1 cellular context compared by ENCODE assay signal in the genomic region with DNA sequence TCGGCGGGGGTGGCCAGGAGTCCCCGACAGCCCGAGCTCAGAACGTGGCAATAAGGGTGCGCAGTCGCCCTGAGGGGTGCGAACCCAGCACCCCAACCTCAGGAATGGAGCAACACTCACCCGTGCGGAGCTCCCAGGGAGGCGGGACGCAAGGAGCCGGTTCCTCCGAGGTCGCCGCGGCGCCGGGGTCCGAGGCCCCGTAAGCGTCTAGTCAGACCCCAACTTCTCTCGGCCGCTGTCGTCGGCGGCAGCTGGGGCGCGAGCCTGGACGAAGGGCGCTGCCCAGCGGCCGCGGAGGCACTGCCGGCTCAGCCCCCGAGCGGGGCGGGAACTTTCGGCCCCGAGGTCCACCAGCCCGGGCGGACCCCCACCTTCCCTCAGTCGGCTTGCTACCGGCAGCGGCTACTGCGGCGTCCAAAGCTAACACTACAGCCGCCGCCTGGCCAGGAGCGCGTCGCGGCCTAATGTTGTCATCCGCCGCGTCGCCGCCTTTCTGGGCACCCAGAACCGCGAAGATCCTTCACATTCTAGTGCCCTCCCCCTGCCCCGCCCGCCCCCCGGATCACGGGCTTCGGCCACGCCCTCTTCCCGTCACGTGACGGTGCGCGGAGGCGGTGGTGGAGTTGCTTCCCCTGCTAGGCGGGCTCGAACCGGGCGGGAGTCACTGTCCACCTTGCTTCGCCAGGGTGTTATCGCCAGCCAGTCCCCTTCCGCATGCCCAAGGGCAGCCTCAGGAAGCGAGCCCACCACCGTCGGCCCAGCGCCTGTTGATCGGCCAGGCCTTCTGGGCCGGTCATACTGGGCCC.
A peak's percentile ranks its signal among the peaks of the same experiment; 100 is the strongest.
TF ChIP-seq lines count a peak whose summit lies in the region.

A gene with protein sequence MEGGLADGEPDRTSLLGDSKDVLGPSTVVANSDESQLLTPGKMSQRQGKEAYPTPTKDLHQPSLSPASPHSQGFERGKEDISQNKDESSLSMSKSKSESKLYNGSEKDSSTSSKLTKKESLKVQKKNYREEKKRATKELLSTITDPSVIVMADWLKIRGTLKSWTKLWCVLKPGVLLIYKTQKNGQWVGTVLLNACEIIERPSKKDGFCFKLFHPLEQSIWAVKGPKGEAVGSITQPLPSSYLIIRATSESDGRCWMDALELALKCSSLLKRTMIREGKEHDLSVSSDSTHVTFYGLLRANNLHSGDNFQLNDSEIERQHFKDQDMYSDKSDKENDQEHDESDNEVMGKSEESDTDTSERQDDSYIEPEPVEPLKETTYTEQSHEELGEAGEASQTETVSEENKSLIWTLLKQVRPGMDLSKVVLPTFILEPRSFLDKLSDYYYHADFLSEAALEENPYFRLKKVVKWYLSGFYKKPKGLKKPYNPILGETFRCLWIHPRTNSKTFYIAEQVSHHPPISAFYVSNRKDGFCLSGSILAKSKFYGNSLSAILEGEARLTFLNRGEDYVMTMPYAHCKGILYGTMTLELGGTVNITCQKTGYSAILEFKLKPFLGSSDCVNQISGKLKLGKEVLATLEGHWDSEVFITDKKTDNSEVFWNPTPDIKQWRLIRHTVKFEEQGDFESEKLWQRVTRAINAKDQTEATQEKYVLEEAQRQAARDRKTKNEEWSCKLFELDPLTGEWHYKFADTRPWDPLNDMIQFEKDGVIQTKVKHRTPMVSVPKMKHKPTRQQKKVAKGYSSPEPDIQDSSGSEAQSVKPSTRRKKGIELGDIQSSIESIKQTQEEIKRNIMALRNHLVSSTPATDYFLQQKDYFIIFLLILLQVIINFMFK (minus strand): TSS at position 495 of the 806 bp plus-strand sequence. CDS start 72,220 bp downstream, outside the sequence.

TF ChIP-seq in K562, 482 proteins besides CTCF, POLR2A, EP300 and RAD21 (continued from another document and continues in another):
- TF ChIP-seq TEAD1 (CRISPR knock-in tag; IDR thresholded peaks at IDR 0.05) (peak in 1 of 2 experiments; percentile 87; a peak in 2 of 4 replicates), NONO (IDR thresholded peaks at IDR 0.05; ENCODE audit: low read depth in 2 of 2, low read length in 1 of 2) (peak in 1 of 2 experiments; percentile 92; a peak in 2 of 4 replicates), ARHGAP35 (IDR thresholded peaks at IDR 0.05; ENCODE audit: partially characterized antibody) (no peak), SUPT5H (IDR thresholded peaks at IDR 0.05) (peak; percentile 96), RBBP5 (IDR thresholded peaks at IDR 0.05; ENCODE audit: borderline replicate concordance, insufficient read depth, low read length, poor library complexity, severe bottlenecking) (peak; percentile 94), BACH1 (tag; IDR thresholded peaks at IDR 0.05) (0 out of 2 replicates have a peak, but pooled peaks have one; percentile 7), PHF8 (IDR thresholded peaks at IDR 0.05; ENCODE audit: borderline replicate concordance, low read length) (peak; percentile 87; the same call in 1 of the 2 replicates), MYC (IDR thresholded peaks at IDR 0.05; ENCODE audit: low read depth, low read length) (peak; percentile 37; the same call in 1 of the 2 replicates), MYC (CRISPR knock-in tag; IDR thresholded peaks at IDR 0.05; ENCODE audit: borderline replicate concordance, low read depth) (no peak), ERF (CRISPR knock-in tag; IDR thresholded peaks at IDR 0.05) (0 out of 2 replicates have a peak, but pooled peaks have one; percentile 42), ETV1 (tag; conservative IDR thresholded peaks at IDR 0.05; ENCODE audit: low read depth) (peak; percentile 71), PCBP1 (IDR thresholded peaks at IDR 0.05; ENCODE audit: low read depth, low read length, poor library complexity, severe bottlenecking) (no peak), ZBTB7A (IDR thresholded peaks at IDR 0.05; ENCODE audit: borderline replicate concordance, control insufficient read depth, low read depth, low read length) (peak; percentile 56; the same call in 1 of the 2 replicates), NCOR1 (IDR thresholded peaks at IDR 0.05) (peak; percentile 2; the same call in 1 of the 2 replicates), FOXM1 (IDR thresholded peaks at IDR 0.05; ENCODE audit: low read depth) (no peak), FOXM1 (CRISPR knock-in tag; IDR thresholded peaks at IDR 0.05; ENCODE audit: low read depth) (0 out of 2 replicates have a peak, but pooled peaks have one; percentile 41), CBX1 (IDR thresholded peaks at IDR 0.05; ENCODE audit: low read depth) (peak; percentile 72), NCOA6 (IDR thresholded peaks at IDR 0.05) (no peak), LCOR (CRISPR knock-in tag; IDR thresholded peaks at IDR 0.05) (peak; percentile 0; the same call in 1 of the 2 replicates), JUND (IDR thresholded peaks at IDR 0.05; ENCODE audit: borderline replicate concordance, low read depth, low read length) (0 out of 2 replicates have a peak, but pooled peaks have one; percentile 1), JUND (tag; IDR thresholded peaks at IDR 0.05; ENCODE audit: borderline replicate concordance, low read depth, low read length) (peak; percentile 34; the same call in 1 of the 3 replicates), CBFA2T2 (conservative IDR thresholded peaks at IDR 0.05) (peak; percentile 79), FOSL1 (tag; conservative IDR thresholded peaks at IDR 0.05) (0 out of 2 replicates have a peak, but pooled peaks have one; percentile 36), ZNF764 (CRISPR knock-in tag; IDR thresholded peaks at IDR 0.05; ENCODE audit: low read depth) (0 out of 2 replicates have a peak, but pooled peaks have one; percentile 33), TAF1 (IDR thresholded peaks at IDR 0.05; ENCODE audit: control insufficient read depth, extremely low read depth, insufficient read depth, low read length, severe bottlenecking) (peak; percentile 84), MCM3 (IDR thresholded peaks at IDR 0.05) (no peak), YY1 (IDR thresholded peaks at IDR 0.05; ENCODE audit: borderline replicate concordance in 1 of 3, control insufficient read depth in 1 of 3, extremely low read depth in 1 of 3, insufficient read depth in 3 of 3, insufficient read length in 1 of 3, insufficient replicate concordance in 2 of 3, low read depth in 1 of 3, low read length in 2 of 3) (peak; percentile 7 to 55 (median 51))
- TF ChIP-seq, protein P1, sequence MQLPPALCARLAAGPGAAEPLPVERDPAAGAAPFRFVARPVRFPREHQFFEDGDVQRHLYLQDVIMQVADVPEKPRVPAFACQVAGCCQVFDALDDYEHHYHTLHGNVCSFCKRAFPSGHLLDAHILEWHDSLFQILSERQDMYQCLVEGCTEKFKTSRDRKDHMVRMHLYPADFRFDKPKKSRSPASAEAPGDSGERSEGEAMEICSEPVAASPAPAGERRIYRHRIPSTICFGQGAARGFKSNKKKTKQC (CRISPR knock-in tag; IDR thresholded peaks at IDR 0.05), result 0 out of 2 replicates have a peak, but pooled peaks have one; percentile 47
- TF ChIP-seq, protein P2, sequence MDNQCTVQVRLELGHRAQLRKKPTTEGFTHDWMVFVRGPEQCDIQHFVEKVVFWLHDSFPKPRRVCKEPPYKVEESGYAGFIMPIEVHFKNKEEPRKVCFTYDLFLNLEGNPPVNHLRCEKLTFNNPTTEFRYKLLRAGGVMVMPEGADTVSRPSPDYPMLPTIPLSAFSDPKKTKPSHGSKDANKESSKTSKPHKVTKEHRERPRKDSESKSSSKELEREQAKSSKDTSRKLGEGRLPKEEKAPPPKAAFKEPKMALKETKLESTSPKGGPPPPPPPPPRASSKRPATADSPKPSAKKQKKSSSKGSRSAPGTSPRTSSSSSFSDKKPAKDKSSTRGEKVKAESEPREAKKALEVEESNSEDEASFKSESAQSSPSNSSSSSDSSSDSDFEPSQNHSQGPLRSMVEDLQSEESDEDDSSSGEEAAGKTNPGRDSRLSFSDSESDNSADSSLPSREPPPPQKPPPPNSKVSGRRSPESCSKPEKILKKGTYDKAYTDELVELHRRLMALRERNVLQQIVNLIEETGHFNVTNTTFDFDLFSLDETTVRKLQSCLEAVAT (IDR thresholded peaks at IDR 0.05), result 0 out of 4 replicates have a peak, but pooled peaks of 1 of the 2 experiments have one; percentile 44
- TF ChIP-seq, protein P3, sequence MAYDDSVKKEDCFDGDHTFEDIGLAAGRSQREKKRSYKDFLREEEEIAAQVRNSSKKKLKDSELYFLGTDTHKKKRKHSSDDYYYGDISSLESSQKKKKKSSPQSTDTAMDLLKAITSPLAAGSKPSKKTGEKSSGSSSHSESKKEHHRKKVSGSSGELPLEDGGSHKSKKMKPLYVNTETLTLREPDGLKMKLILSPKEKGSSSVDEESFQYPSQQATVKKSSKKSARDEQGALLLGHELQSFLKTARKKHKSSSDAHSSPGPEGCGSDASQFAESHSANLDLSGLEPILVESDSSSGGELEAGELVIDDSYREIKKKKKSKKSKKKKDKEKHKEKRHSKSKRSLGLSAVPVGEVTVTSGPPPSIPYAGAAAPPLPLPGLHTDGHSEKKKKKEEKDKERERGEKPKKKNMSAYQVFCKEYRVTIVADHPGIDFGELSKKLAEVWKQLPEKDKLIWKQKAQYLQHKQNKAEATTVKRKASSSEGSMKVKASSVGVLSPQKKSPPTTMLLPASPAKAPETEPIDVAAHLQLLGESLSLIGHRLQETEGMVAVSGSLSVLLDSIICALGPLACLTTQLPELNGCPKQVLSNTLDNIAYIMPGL (CRISPR knock-in tag; IDR thresholded peaks at IDR 0.05), result no peak
- TF ChIP-seq, protein P4, sequence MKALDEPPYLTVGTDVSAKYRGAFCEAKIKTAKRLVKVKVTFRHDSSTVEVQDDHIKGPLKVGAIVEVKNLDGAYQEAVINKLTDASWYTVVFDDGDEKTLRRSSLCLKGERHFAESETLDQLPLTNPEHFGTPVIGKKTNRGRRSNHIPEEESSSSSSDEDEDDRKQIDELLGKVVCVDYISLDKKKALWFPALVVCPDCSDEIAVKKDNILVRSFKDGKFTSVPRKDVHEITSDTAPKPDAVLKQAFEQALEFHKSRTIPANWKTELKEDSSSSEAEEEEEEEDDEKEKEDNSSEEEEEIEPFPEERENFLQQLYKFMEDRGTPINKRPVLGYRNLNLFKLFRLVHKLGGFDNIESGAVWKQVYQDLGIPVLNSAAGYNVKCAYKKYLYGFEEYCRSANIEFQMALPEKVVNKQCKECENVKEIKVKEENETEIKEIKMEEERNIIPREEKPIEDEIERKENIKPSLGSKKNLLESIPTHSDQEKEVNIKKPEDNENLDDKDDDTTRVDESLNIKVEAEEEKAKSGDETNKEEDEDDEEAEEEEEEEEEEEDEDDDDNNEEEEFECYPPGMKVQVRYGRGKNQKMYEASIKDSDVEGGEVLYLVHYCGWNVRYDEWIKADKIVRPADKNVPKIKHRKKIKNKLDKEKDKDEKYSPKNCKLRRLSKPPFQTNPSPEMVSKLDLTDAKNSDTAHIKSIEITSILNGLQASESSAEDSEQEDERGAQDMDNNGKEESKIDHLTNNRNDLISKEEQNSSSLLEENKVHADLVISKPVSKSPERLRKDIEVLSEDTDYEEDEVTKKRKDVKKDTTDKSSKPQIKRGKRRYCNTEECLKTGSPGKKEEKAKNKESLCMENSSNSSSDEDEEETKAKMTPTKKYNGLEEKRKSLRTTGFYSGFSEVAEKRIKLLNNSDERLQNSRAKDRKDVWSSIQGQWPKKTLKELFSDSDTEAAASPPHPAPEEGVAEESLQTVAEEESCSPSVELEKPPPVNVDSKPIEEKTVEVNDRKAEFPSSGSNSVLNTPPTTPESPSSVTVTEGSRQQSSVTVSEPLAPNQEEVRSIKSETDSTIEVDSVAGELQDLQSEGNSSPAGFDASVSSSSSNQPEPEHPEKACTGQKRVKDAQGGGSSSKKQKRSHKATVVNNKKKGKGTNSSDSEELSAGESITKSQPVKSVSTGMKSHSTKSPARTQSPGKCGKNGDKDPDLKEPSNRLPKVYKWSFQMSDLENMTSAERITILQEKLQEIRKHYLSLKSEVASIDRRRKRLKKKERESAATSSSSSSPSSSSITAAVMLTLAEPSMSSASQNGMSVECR (CRISPR knock-in tag; IDR thresholded peaks at IDR 0.05), result peak; percentile 85; the same call in 1 of the 2 replicates
- TF ChIP-seq, protein P5, sequence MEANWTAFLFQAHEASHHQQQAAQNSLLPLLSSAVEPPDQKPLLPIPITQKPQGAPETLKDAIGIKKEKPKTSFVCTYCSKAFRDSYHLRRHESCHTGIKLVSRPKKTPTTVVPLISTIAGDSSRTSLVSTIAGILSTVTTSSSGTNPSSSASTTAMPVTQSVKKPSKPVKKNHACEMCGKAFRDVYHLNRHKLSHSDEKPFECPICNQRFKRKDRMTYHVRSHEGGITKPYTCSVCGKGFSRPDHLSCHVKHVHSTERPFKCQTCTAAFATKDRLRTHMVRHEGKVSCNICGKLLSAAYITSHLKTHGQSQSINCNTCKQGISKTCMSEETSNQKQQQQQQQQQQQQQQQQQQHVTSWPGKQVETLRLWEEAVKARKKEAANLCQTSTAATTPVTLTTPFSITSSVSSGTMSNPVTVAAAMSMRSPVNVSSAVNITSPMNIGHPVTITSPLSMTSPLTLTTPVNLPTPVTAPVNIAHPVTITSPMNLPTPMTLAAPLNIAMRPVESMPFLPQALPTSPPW (CRISPR knock-in tag; IDR thresholded peaks at IDR 0.05), result peak; percentile 97
- TF ChIP-seq, protein P6, sequence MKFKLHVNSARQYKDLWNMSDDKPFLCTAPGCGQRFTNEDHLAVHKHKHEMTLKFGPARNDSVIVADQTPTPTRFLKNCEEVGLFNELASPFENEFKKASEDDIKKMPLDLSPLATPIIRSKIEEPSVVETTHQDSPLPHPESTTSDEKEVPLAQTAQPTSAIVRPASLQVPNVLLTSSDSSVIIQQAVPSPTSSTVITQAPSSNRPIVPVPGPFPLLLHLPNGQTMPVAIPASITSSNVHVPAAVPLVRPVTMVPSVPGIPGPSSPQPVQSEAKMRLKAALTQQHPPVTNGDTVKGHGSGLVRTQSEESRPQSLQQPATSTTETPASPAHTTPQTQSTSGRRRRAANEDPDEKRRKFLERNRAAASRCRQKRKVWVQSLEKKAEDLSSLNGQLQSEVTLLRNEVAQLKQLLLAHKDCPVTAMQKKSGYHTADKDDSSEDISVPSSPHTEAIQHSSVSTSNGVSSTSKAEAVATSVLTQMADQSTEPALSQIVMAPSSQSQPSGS (CRISPR knock-in tag; IDR thresholded peaks at IDR 0.05), result 0 out of 2 replicates have a peak, but pooled peaks have one; percentile 55
- TF ChIP-seq, protein P7, sequence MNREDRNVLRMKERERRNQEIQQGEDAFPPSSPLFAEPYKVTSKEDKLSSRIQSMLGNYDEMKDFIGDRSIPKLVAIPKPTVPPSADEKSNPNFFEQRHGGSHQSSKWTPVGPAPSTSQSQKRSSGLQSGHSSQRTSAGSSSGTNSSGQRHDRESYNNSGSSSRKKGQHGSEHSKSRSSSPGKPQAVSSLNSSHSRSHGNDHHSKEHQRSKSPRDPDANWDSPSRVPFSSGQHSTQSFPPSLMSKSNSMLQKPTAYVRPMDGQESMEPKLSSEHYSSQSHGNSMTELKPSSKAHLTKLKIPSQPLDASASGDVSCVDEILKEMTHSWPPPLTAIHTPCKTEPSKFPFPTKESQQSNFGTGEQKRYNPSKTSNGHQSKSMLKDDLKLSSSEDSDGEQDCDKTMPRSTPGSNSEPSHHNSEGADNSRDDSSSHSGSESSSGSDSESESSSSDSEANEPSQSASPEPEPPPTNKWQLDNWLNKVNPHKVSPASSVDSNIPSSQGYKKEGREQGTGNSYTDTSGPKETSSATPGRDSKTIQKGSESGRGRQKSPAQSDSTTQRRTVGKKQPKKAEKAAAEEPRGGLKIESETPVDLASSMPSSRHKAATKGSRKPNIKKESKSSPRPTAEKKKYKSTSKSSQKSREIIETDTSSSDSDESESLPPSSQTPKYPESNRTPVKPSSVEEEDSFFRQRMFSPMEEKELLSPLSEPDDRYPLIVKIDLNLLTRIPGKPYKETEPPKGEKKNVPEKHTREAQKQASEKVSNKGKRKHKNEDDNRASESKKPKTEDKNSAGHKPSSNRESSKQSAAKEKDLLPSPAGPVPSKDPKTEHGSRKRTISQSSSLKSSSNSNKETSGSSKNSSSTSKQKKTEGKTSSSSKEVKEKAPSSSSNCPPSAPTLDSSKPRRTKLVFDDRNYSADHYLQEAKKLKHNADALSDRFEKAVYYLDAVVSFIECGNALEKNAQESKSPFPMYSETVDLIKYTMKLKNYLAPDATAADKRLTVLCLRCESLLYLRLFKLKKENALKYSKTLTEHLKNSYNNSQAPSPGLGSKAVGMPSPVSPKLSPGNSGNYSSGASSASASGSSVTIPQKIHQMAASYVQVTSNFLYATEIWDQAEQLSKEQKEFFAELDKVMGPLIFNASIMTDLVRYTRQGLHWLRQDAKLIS (CRISPR knock-in tag; IDR thresholded peaks at IDR 0.05), result peak; percentile 28; the same call in 1 of the 2 replicates
